In the genomic region with DNA sequence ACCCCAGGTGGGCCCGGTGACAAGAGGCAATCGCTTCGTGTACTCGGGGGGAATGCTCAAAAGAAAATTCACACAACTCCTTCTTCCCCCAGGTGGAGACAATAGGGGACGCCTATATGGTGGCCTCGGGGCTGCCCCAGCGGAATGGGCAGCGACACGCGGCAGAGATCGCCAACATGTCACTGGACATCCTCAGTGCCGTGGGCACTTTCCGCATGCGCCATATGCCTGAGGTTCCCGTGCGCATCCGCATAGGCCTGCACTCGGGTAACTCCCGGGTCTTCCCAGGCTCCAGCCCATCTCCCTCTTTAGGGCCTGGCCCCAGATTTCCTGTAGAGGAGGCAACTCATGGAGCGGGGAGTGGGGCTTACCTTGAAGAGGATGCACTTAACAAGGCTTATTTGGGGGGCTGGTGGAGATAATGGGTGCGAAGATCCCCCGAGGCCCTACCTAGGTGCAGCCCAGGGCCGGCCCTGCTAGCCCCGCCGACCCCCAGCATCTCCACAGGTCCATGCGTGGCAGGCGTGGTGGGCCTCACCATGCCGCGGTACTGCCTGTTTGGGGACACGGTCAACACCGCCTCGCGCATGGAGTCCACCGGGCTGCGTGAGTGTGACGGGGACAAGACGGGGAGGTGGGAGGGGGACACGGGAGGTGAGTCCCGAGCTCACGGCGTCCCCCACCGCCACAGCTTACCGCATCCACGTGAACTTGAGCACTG, we compare ENCODE assay signal across 8 cellular contexts. TPM values are rescaled to one million over a fixed set of nuclear protein-coding genes. Genes with fewer than 3 reads are reported as not detected.
DNase-seq lines count a peak whose midpoint lies in the region; ATAC-seq lines count a peak whose summit lies in the region.
"Had no signal": no experiment of that assay in that cellular context is flagged by ENCODE, and none has a peak within 500 bp of the region (broad histone marks: within the 10 kb centered on the region; RNA-seq: fewer than 3 reads in every experiment).

No MANE protein-coding gene starts in this region.

- DNase-seq in NOMO-1 treated with DMSO at 0.1 percent for 48 hours (lab: John Stamatoyannopoulos, UW; ENCODE audit: unreplicated experiment): no peak
- no peak for DNase-seq in NCI-H226
- DNase-seq: NCI-H146 had no signal

- peak overlapping the region; percentile 78 for H3K4me3 ChIP-seq in HUES64 (ENCODE audit: low read length)
- H3K4me3 ChIP-seq in ectodermal cell (ENCODE audit: insufficient read depth, low read depth, low read length): peak overlapping the region; percentile 55
- peak overlapping the region; percentile 48 to 50 for H3K4me3 ChIP-seq in muscle layer of duodenum (ENCODE audit: low read depth in 1 of 2, low read length in 2 of 2)
- peak overlapping the region; percentile 16 to 66 for H3K4me3 ChIP-seq in stomach smooth muscle (ENCODE audit: low read length in 2 of 2)

- 78% methylated on average over 44 of the region's 44 CpGs for WGBS in HUES64
- WGBS in ectodermal cell, 2 experiments: 82 to 83% methylated on average over 44 of the region's 44 CpGs

- H3K27ac ChIP-seq in HUES64 (ENCODE audit: low read depth, low read length) (no peak overlapping the region), ectodermal cell (ENCODE audit: insufficient read depth, low read depth, low read length, poor library complexity, severe bottlenecking) (no peak overlapping the region), muscle layer of duodenum (ENCODE audit: low read length) (no peak overlapping the region), stomach smooth muscle (ENCODE audit: low read length) (no peak overlapping the region)

- peaks cover 39% of the 10 kb centered on the region for H3K27me3 ChIP-seq in HUES64 (ENCODE audit: insufficient read depth, low read length)
- peaks cover 32% of the 10 kb centered on the region for H3K27me3 ChIP-seq in ectodermal cell (ENCODE audit: control insufficient read depth, insufficient read depth, low read length, poor library complexity, severe bottlenecking)
- peaks cover 13% of the 10 kb centered on the region for H3K27me3 ChIP-seq in muscle layer of duodenum (ENCODE audit: low read depth, low read length)
- peaks cover 24 to 28% of the 10 kb centered on the region in 2 donors for H3K27me3 ChIP-seq in stomach smooth muscle (ENCODE audit: control insufficient read depth in 1 of 2, insufficient read depth in 2 of 2, low read length in 2 of 2)

- H3K9ac ChIP-seq in HUES64 (ENCODE audit: low read depth, low read length) (no peak overlapping the region; the same call in 1 of the 2 replicates), stomach smooth muscle (ENCODE audit: low read length in 2 of 2) (no peak overlapping the region)

- ATAC-seq in HG02973 (IDR thresholded peaks at IDR 0.05; ENCODE audit: unreplicated experiment): no peak

- no peaks in the 10 kb centered on the region for H3K9me3 ChIP-seq in HUES64 (ENCODE audit: insufficient read depth, low read depth, low read length)
- H3K9me3 ChIP-seq in ectodermal cell (ENCODE audit: control insufficient read depth, low read length): no peaks in the 10 kb centered on the region
- H3K9me3 ChIP-seq in muscle layer of duodenum (ENCODE audit: control insufficient read depth in 1 of 2, low read length in 2 of 2): no peaks in the 10 kb centered on the region
- H3K9me3 ChIP-seq in stomach smooth muscle (ENCODE audit: control insufficient read depth in 2 of 2, low read length in 2 of 2): no peaks in the 10 kb centered on the region

- H3K36me3 ChIP-seq in HUES64 (ENCODE audit: insufficient read depth, low read length): no peaks in the 10 kb centered on the region
- no peaks in the 10 kb centered on the region for H3K36me3 ChIP-seq in ectodermal cell (ENCODE audit: control insufficient read depth, insufficient read depth, low read length)
- no peaks in the 10 kb centered on the region for H3K36me3 ChIP-seq in muscle layer of duodenum (ENCODE audit: control insufficient read depth in 1 of 2, insufficient read depth in 2 of 2, low read length in 2 of 2)
- H3K36me3 ChIP-seq in stomach smooth muscle (ENCODE audit: control insufficient read depth in 2 of 2, insufficient read depth in 2 of 2, low read length in 2 of 2): no peaks in the 10 kb centered on the region

- no peaks in the 10 kb centered on the region for H3K4me1 ChIP-seq in HUES64 (ENCODE audit: insufficient read depth, low read length)
- no peaks in the 10 kb centered on the region for H3K4me1 ChIP-seq in ectodermal cell (ENCODE audit: control insufficient read depth, insufficient read depth, low read length)
- H3K4me1 ChIP-seq in muscle layer of duodenum (ENCODE audit: control insufficient read depth in 1 of 2, insufficient read depth in 2 of 2, low read length in 2 of 2): peaks cover 0 to 13% of the 10 kb centered on the region in 2 donors
- H3K4me1 ChIP-seq in stomach smooth muscle (ENCODE audit: control insufficient read depth, insufficient read depth, low read length): peaks cover 16% of the 10 kb centered on the region

RNA-seq across cellular contexts. Expression of a gene that starts 13.0 kb away (rescaled TPM):
- not detected for polyA plus RNA-seq in HUES64 (2013, experiment 1 of 2)
- polyA plus RNA-seq in HUES64 (2013, experiment 2 of 2): not detected
- 0.37 TPM for polyA plus RNA-seq in ectodermal cell (2013, experiment 1 of 4)
- polyA plus RNA-seq in ectodermal cell (2013, experiment 2 of 4): 0.09 TPM
- polyA plus RNA-seq in ectodermal cell (2013, experiment 3 of 4): 0.69 TPM
- 0.20 TPM for polyA plus RNA-seq in ectodermal cell (2013, experiment 4 of 4)

RNA-seq across cellular contexts. Expression of a gene that starts 23.5 kb away (rescaled TPM):
- not detected for polyA plus RNA-seq in HUES64 (2013, experiment 1 of 2)
- polyA plus RNA-seq in HUES64 (2013, experiment 2 of 2): not detected
- polyA plus RNA-seq in ectodermal cell (2013, experiment 1 of 4): not detected
- not detected for polyA plus RNA-seq in ectodermal cell (2013, experiment 2 of 4)
- polyA plus RNA-seq in ectodermal cell (2013, experiment 3 of 4): not detected
- not detected for polyA plus RNA-seq in ectodermal cell (2013, experiment 4 of 4)
